In genomic region chr5:11082546-11082945, GRCh38 we compare ENCODE assay signal across 39 cellular contexts.
"Had no signal": no experiment of that assay in that cellular context is flagged by ENCODE, and none has a peak within 500 bp of the region (broad histone marks: within the 10 kb centered on the region; RNA-seq: fewer than 3 reads in every experiment).

No MANE protein-coding gene starts in this region.

- H3K27ac ChIP-seq: adrenal gland, ascending aorta, body of pancreas, brain microvascular endothelial cell, breast epithelium, cardiac muscle cell had no signal

- H3K4me3 Mint-ChIP-seq: activated naive CD4-positive, alpha-beta T cell treated with anti-CD3 and anti-CD28 coated beads for 36 hours; activated naive CD4-positive, alpha-beta T cell treated with anti-CD3 and anti-CD28 coated beads, Interleukin-2, amount 10 ng/mL, durations not matched to agents 7 days and 5 days; activated naive CD4-positive, alpha-beta T cell treated with anti-CD3 and anti-CD28 coated beads, Interleukin-2, amount 50 U/mL, for 24 hours; activated naive CD8-positive, alpha-beta T cell; activated naive CD8-positive, alpha-beta T cell treated with anti-CD3 and anti-CD28 coated beads for 36 hours; activated naive CD8-positive, alpha-beta T cell treated with anti-CD3 and anti-CD28 coated beads, Interleukin-2, amount 10 ng/mL, durations not matched to agents 7 days and 5 days; activated naive CD8-positive, alpha-beta T cell treated with anti-CD3 and anti-CD28 coated beads, Interleukin-2, amount 50 U/mL, for 24 hours; activated T-cell treated with anti-CD3 and anti-CD28 coated beads, Interleukin-2, amount 50 U/mL, for 4 hours; activated T-cell treated with anti-CD3 and anti-CD28 coated beads, Interleukin-2, amount 50 U/mL, for 72 hours; activated T-helper 1 cell treated with anti-CD3 and anti-CD28 coated beads, Interleukin-12 subunit alpha, Interleukin-12 subunit beta, Interleukin-2, Interleukin-4 antibody, amounts not matched to agents 30 ng/mL and 10 ng/mL and 1 ng/mL, durations not matched to agents 14 hours and 24 hours and 36 hours; activated T-helper 17 cell treated with anti-CD3 and anti-CD28 coated beads, Interleukin-2, amount 50 U/mL, for 72 hours; brain; central memory CD8-positive, alpha-beta T cell had no signal

- H3K4me1 Mint-ChIP-seq: activated naive CD4-positive, alpha-beta T cell treated with anti-CD3 and anti-CD28 coated beads, Interleukin-2, amount 10 ng/mL, durations not matched to agents 7 days and 5 days; activated naive CD4-positive, alpha-beta T cell treated with anti-CD3 and anti-CD28 coated beads, Interleukin-2, amount 50 U/mL, for 24 hours; activated naive CD8-positive, alpha-beta T cell treated with anti-CD3 and anti-CD28 coated beads for 36 hours; activated naive CD8-positive, alpha-beta T cell treated with anti-CD3 and anti-CD28 coated beads, Interleukin-2, amount 10 ng/mL, durations not matched to agents 7 days and 5 days; activated naive CD8-positive, alpha-beta T cell treated with anti-CD3 and anti-CD28 coated beads, Interleukin-2, amount 50 U/mL, for 24 hours; activated T-helper 17 cell treated with anti-CD3 and anti-CD28 coated beads, Interleukin-2, amount 50 U/mL, for 72 hours; brain; central memory CD8-positive, alpha-beta T cell had no signal

- FAIRE-seq: astrocyte, bronchial epithelial cell had no signal

- DNase-seq: activated effector memory CD4-positive, alpha-beta T cell treated with anti-CD3 and anti-CD28 coated beads, Interleukin-2, amount 50 U/mL, for 16 hours; activated effector memory CD4-positive, alpha-beta T cell treated with Interleukin-2 at 50 U/mL for 16 hours; activated gamma-delta T cell; activated gamma-delta T cell treated with Interleukin-2 at 50 U/mL for 16 hours; activated naive CD4-positive, alpha-beta T cell; activated naive CD4-positive, alpha-beta T cell treated with anti-CD3 and anti-CD28 coated beads for 36 hours; activated naive CD4-positive, alpha-beta T cell treated with anti-CD3 and anti-CD28 coated beads, Interleukin-2, amount 10 ng/mL, durations not matched to agents 7 days and 5 days; activated naive CD4-positive, alpha-beta T cell treated with anti-CD3 and anti-CD28 coated beads, Interleukin-2, amount 50 U/mL, for 16 hours; activated naive CD4-positive, alpha-beta T cell treated with Interleukin-2 at 50 U/mL for 16 hours; activated naive CD8-positive, alpha-beta T cell treated with anti-CD3 and anti-CD28 coated beads for 36 hours; activated naive CD8-positive, alpha-beta T cell treated with anti-CD3 and anti-CD28 coated beads, Interleukin-2, amount 10 ng/mL, durations not matched to agents 7 days and 5 days; activated naive CD8-positive, alpha-beta T cell treated with anti-CD3 and anti-CD28 coated beads, Interleukin-2, amount 50 U/mL, for 24 hours; activated T-cell treated with anti-CD3 and anti-CD28 coated beads, Interleukin-2, amount 50 U/mL, for 1 hour; activated T-cell treated with anti-CD3 and anti-CD28 coated beads, Interleukin-2, amount 50 U/mL, for 4 hours; activated T-cell treated with anti-CD3 and anti-CD28 coated beads, Interleukin-2, amount 50 U/mL, for 48 hours; activated T-cell treated with anti-CD3 and anti-CD28 coated beads, Interleukin-2, amount 50 U/mL, for 72 hours; adrenal gland; amniotic stem cell; amygdala; anterior cingulate cortex; aorta; body of pancreas; brain microvascular endothelial cell; caudate nucleus; central memory CD4-positive, alpha-beta T cell; cerebellar nuclear complex had no signal

- H3K36me3 ChIP-seq: adrenal gland, ascending aorta, brain microvascular endothelial cell, breast epithelium, cardiac muscle cell had no signal

- ATAC-seq: activated naive CD4-positive, alpha-beta T cell treated with anti-CD3 and anti-CD28 coated beads, Interleukin-2, amount 50 U/mL, for 72 hours; activated naive CD8-positive, alpha-beta T cell treated with anti-CD3 and anti-CD28 coated beads, Interleukin-2, amount 50 U/mL, for 24 hours; activated T-cell treated with anti-CD3 and anti-CD28 coated beads, Interleukin-2, amount 50 U/mL, for 4 hours; activated T-cell treated with anti-CD3 and anti-CD28 coated beads, Interleukin-2, amount 50 U/mL, for 72 hours; activated T-helper 17 cell treated with anti-CD3 and anti-CD28 coated beads, Interleukin-2, amount 50 U/mL, for 72 hours; body of pancreas had no signal

- H3K4me1 ChIP-seq: adrenal gland, ascending aorta, breast epithelium had no signal

- H3K27ac Mint-ChIP-seq: activated naive CD4-positive, alpha-beta T cell treated with anti-CD3 and anti-CD28 coated beads for 36 hours; activated naive CD4-positive, alpha-beta T cell treated with anti-CD3 and anti-CD28 coated beads, Interleukin-2, amount 10 ng/mL, durations not matched to agents 7 days and 5 days; activated naive CD4-positive, alpha-beta T cell treated with anti-CD3 and anti-CD28 coated beads, Interleukin-2, amount 50 U/mL, for 24 hours; activated naive CD4-positive, alpha-beta T cell treated with anti-CD3 and anti-CD28 coated beads, Interleukin-2, amount 50 U/mL, for 72 hours; activated naive CD8-positive, alpha-beta T cell; activated naive CD8-positive, alpha-beta T cell treated with anti-CD3 and anti-CD28 coated beads for 36 hours; activated naive CD8-positive, alpha-beta T cell treated with anti-CD3 and anti-CD28 coated beads, Interleukin-2, amount 10 ng/mL, durations not matched to agents 7 days and 5 days; activated naive CD8-positive, alpha-beta T cell treated with anti-CD3 and anti-CD28 coated beads, Interleukin-2, amount 50 U/mL, for 24 hours; activated T-cell treated with anti-CD3 and anti-CD28 coated beads, Interleukin-2, amount 50 U/mL, for 72 hours; activated T-helper 1 cell treated with anti-CD3 and anti-CD28 coated beads, Interleukin-12 subunit alpha, Interleukin-12 subunit beta, Interleukin-2, Interleukin-4 antibody, amounts not matched to agents 30 ng/mL and 10 ng/mL and 1 ng/mL, durations not matched to agents 14 hours and 24 hours and 36 hours; activated T-helper 17 cell treated with anti-CD3 and anti-CD28 coated beads, Interleukin-2, amount 50 U/mL, for 72 hours; activated T-helper 2 cell treated with anti-CD3 and anti-CD28 coated beads, Interferon-gamma antibody, Interleukin-2, Interleukin-4, amounts not matched to agents 10 μg/mL and 5 μg/mL and 100 μg/mL, durations not matched to agents 14 hours and 24 hours and 36 hours; brain had no signal

- H3K27me3 ChIP-seq: adrenal gland, ascending aorta, body of pancreas, brain microvascular endothelial cell, breast epithelium, cardiac muscle cell had no signal

- H3K9me3 Mint-ChIP-seq: activated naive CD4-positive, alpha-beta T cell treated with anti-CD3 and anti-CD28 coated beads, Interleukin-2, amount 10 ng/mL, durations not matched to agents 7 days and 5 days; activated naive CD8-positive, alpha-beta T cell treated with anti-CD3 and anti-CD28 coated beads for 36 hours; activated T-helper 1 cell treated with anti-CD3 and anti-CD28 coated beads, Interleukin-12 subunit alpha, Interleukin-12 subunit beta, Interleukin-2, Interleukin-4 antibody, amounts not matched to agents 30 ng/mL and 10 ng/mL and 1 ng/mL, durations not matched to agents 14 hours and 24 hours and 36 hours; activated T-helper 2 cell treated with anti-CD3 and anti-CD28 coated beads, Interferon-gamma antibody, Interleukin-2, Interleukin-4, amounts not matched to agents 10 μg/mL and 5 μg/mL and 100 μg/mL, durations not matched to agents 14 hours and 24 hours and 36 hours had no signal

- H3K36me3 Mint-ChIP-seq: activated naive CD4-positive, alpha-beta T cell treated with anti-CD3 and anti-CD28 coated beads, Interleukin-2, amount 10 ng/mL, durations not matched to agents 7 days and 5 days; activated naive CD4-positive, alpha-beta T cell treated with anti-CD3 and anti-CD28 coated beads, Interleukin-2, amount 50 U/mL, for 72 hours; activated naive CD8-positive, alpha-beta T cell; activated naive CD8-positive, alpha-beta T cell treated with anti-CD3 and anti-CD28 coated beads for 36 hours; activated naive CD8-positive, alpha-beta T cell treated with anti-CD3 and anti-CD28 coated beads, Interleukin-2, amount 10 ng/mL, durations not matched to agents 7 days and 5 days had no signal

- H3K4me3 ChIP-seq: adrenal gland, ascending aorta, body of pancreas, breast epithelium, cardiac muscle cell had no signal

- H3K9me3 ChIP-seq: adrenal gland, ascending aorta, body of pancreas, breast epithelium had no signal
